ENCODE assay signal across 8 cellular contexts in genomic region chr14:66507722-66508546, GRCh38. TPM values are rescaled to one million over a fixed set of nuclear protein-coding genes. Genes with fewer than 3 reads are reported as not detected.
DNase-seq lines count a peak whose midpoint lies in the region; ATAC-seq lines count a peak whose summit lies in the region.

Gene GPHN (plus strand): TSS chr14:66508147.

- peak; percentile 82 for ATAC-seq in GM21529 (IDR thresholded peaks at IDR 0.05; ENCODE audit: unreplicated experiment)
- peak; percentile 93 for ATAC-seq in naive thymus-derived CD4-positive, alpha-beta T cell
- ATAC-seq in stimulated activated naive B cell treated with anti-CD40 and anti-IgM and Interleukin-4, amounts not matched to agents 10 μg/mL and 1 μg/mL and 100 μg/mL, for 72 hours (replicated peaks) = peak; percentile 87 to 88

- CTCF ChIA-PET in naive thymus-derived CD4-positive, alpha-beta T cell (lab: Charles Lee) = interaction anchor here (0.5 to 1.0 kb wide), 4 partner anchors 9 to 777 kb away, joined by 3 to 4 read pairs (median 4); no protein-coding TSS in a partner anchor

- peaks cover 3% of the 10 kb centered on the region for H3K27me3 Mint-ChIP-seq in IgD-negative memory B cell
- peaks cover 0 to 29% (median 0%) of the 10 kb centered on the region in 5 donors for H3K27me3 Mint-ChIP-seq in naive thymus-derived CD4-positive, alpha-beta T cell
- peaks cover 6 to 10% of the 10 kb centered on the region in 2 donors for H3K27me3 Mint-ChIP-seq in stimulated activated naive B cell treated with anti-CD40 and anti-IgM and Interleukin-4, amounts not matched to agents 10 μg/mL and 1 μg/mL and 100 μg/mL, for 72 hours

- peaks cover 6 to 7% of the 10 kb centered on the region in 2 donors for H3K4me1 ChIP-seq in naive thymus-derived CD4-positive, alpha-beta T cell (ENCODE audit: control insufficient read depth in 2 of 2, insufficient read depth in 2 of 2, low read length in 2 of 2)

- no peaks in the 10 kb centered on the region for H3K9me3 ChIP-seq in naive thymus-derived CD4-positive, alpha-beta T cell (ENCODE audit: control insufficient read depth in 2 of 3, low read length in 3 of 3)

- H3K27me3 ChIP-seq in naive thymus-derived CD4-positive, alpha-beta T cell (ENCODE audit: control insufficient read depth in 2 of 2, insufficient read depth in 2 of 2, low read length in 2 of 2) = no peaks in the 10 kb centered on the region

- POLR2A ChIA-PET in naive thymus-derived CD4-positive, alpha-beta T cell (lab: Charles Lee) = interaction anchor here (0.6 to 1.7 kb wide), 7 partner anchors 11 to 1593 kb away, joined by 3 to 10 read pairs (median 4); partner anchors contain the start of genes MAX and PALS1

- H3K27ac Mint-ChIP-seq in IgD-negative memory B cell = peak within 1 kb of the TSS; percentile 66 to 96 (median 91)
- peak within 1 kb of the TSS; percentile 71 to 96 (median 91) for H3K27ac Mint-ChIP-seq in naive thymus-derived CD4-positive, alpha-beta T cell
- peak within 1 kb of the TSS; percentile 89 for H3K27ac Mint-ChIP-seq in stimulated activated naive B cell treated with anti-CD40 and anti-IgM and Interleukin-4, amounts not matched to agents 10 μg/mL and 1 μg/mL and 100 μg/mL, for 72 hours

- no peaks in the 10 kb centered on the region for H3K9me3 Mint-ChIP-seq in IgD-negative memory B cell
- H3K9me3 Mint-ChIP-seq in naive thymus-derived CD4-positive, alpha-beta T cell = no peaks in the 10 kb centered on the region
- H3K9me3 Mint-ChIP-seq in stimulated activated naive B cell treated with anti-CD40 and anti-IgM and Interleukin-4, amounts not matched to agents 10 μg/mL and 1 μg/mL and 100 μg/mL, for 72 hours = peaks cover 1 to 2% of the 10 kb centered on the region in 2 donors

- H3K4me3 ChIP-seq in naive thymus-derived CD4-positive, alpha-beta T cell (ENCODE audit: low read length) = peak within 1 kb of the TSS; percentile 78

- peaks cover 0 to 14% (median 0%) of the 10 kb centered on the region in 3 experiments for H3K36me3 ChIP-seq in naive thymus-derived CD4-positive, alpha-beta T cell (ENCODE audit: control insufficient read depth in 2 of 3, insufficient read depth in 3 of 3, low read length in 3 of 3)

- peak; percentile 95 for DNase-seq in DMS153 (lab: John Stamatoyannopoulos, UW)
- DNase-seq in RKO (ENCODE audit: low spot score) = peak; percentile 98
- peak; percentile 79 to 82 for DNase-seq in activated T-helper 1 cell treated with anti-CD3 and anti-CD28 coated beads, Interleukin-2, amount 50 U/mL, for 16 hours (ENCODE audit: low read depth in 1 of 2, low spot score in 1 of 2)
- peak; percentile 99 for DNase-seq in fibroblast of gingiva (ENCODE audit: low read depth)
- peak; percentile 62 to 87 (median 82) for DNase-seq in naive thymus-derived CD4-positive, alpha-beta T cell
- peak; percentile 88 for DNase-seq in stimulated activated naive B cell treated with anti-CD40 and anti-IgM and Interleukin-4, amounts not matched to agents 10 μg/mL and 1 μg/mL and 100 μg/mL, for 72 hours

- H3K27ac ChIP-seq in naive thymus-derived CD4-positive, alpha-beta T cell (ENCODE audit: low read depth, low read length) = peak within 1 kb of the TSS; percentile 70

- peak within 1 kb of the TSS; percentile 96 to 100 (median 99) for H3K4me3 Mint-ChIP-seq in IgD-negative memory B cell
- peak within 1 kb of the TSS; percentile 94 to 100 (median 99) for H3K4me3 Mint-ChIP-seq in naive thymus-derived CD4-positive, alpha-beta T cell
- peak within 1 kb of the TSS; percentile 90 to 93 for H3K4me3 Mint-ChIP-seq in stimulated activated naive B cell treated with anti-CD40 and anti-IgM and Interleukin-4, amounts not matched to agents 10 μg/mL and 1 μg/mL and 100 μg/mL, for 72 hours

- H3K4me1 Mint-ChIP-seq in IgD-negative memory B cell = peaks cover 19 to 23% (median 21%) of the 10 kb centered on the region in 3 donors
- peaks cover 16 to 42% (median 34%) of the 10 kb centered on the region in 7 donors for H3K4me1 Mint-ChIP-seq in naive thymus-derived CD4-positive, alpha-beta T cell
- peaks cover 8 to 25% of the 10 kb centered on the region in 2 donors for H3K4me1 Mint-ChIP-seq in stimulated activated naive B cell treated with anti-CD40 and anti-IgM and Interleukin-4, amounts not matched to agents 10 μg/mL and 1 μg/mL and 100 μg/mL, for 72 hours

- intact Hi-C loops in naive thymus-derived CD4-positive, alpha-beta T cell (cut with micrococcal nuclease) = loop anchor here (1.0 to 5.0 kb wide), 13 partner anchors 11 to 1966 kb away; partner anchors contain the start of genes EIF2S1 (in 2 of the 2), FNTB (in 2 of the 2), FUT8 (in 2 of the 2) and PALS1 (in 2 of the 2)

- H3K36me3 Mint-ChIP-seq in IgD-negative memory B cell = no peaks in the 10 kb centered on the region
- H3K36me3 Mint-ChIP-seq in naive thymus-derived CD4-positive, alpha-beta T cell = peaks cover 0 to 3% (median 2%) of the 10 kb centered on the region in 5 donors
- H3K36me3 Mint-ChIP-seq in stimulated activated naive B cell treated with anti-CD40 and anti-IgM and Interleukin-4, amounts not matched to agents 10 μg/mL and 1 μg/mL and 100 μg/mL, for 72 hours = peaks cover 0 to 2% of the 10 kb centered on the region in 2 donors

RNA-seq across cellular contexts. Expression of gene GPHN, which starts in this region (rescaled TPM):
- 5.9 TPM for polyA plus RNA-seq in IgD-negative memory B cell
- total RNA-seq in naive thymus-derived CD4-positive, alpha-beta T cell = 10 to 100 TPM; 11.8 to 28.1 (median 14.8) TPM
- polyA plus RNA-seq in naive thymus-derived CD4-positive, alpha-beta T cell = 10 to 100 TPM in 1 of 2 donors, 1 to 10 TPM in 1; 6.0 to 12.3 TPM

Comparison
In these comparisons a context has a peak if more than half of its experiments do, and no peak if none do; other contexts are left out.
1. Peak in every context shown above with its lines: DNase-seq, ATAC-seq, H3K4me3 ChIP-seq and H3K27ac ChIP-seq.